Comparison of ENCODE assay signal across 1 cellular context in the genomic region with DNA sequence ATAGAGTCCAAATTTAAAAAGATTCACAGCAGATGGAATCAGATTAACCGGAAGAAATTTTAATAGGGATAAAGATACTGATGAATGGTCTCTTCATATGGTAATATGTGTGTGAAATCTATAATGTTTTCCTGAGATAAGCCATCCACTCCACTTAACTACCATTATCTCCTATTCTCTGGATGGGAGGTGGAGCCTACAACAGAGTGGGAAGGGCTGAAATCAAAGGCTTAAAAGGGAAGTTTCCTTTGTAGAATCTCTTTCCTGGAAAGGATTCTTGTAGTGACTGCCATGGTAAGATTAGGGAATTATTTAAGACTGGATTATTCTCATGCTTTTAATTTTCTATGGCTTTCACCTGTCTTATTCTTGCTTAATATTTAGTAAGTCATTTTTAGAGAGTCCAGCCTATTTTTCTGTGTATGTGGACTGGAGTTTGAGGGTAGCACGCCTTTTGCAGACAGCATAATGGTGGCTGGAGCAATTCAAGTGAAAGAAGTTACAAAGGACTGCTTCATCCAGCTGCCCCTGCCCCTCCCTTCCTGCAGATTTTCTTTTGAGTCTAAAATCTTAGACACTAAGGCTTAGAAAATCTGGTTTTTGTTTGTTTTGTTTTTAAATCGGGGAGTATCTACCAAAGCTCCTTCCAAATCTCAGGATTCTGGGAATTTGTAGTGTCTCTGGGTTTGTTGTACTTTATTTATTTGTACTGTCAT.
TF ChIP-seq lines count a peak whose summit lies in the region.

No MANE protein-coding gene starts in this region.

TF ChIP-seq in WTC11, 78 proteins besides CTCF, POLR2A, EP300 and RAD21 (continued from another document):
- TF ChIP-seq TEAD1 (CRISPR knock-in tag; IDR thresholded peaks at IDR 0.05) (no peak), ZNF317 (CRISPR knock-in tag; IDR thresholded peaks at IDR 0.05; ENCODE audit: borderline replicate concordance, low read depth) (no peak), FOXP1 (CRISPR knock-in tag; IDR thresholded peaks at IDR 0.05; ENCODE audit: borderline replicate concordance) (no peak), TCF7 (CRISPR knock-in tag; IDR thresholded peaks at IDR 0.05; ENCODE audit: low read depth) (no peak), GRHL2 (CRISPR knock-in tag; IDR thresholded peaks at IDR 0.05; ENCODE audit: insufficient replicate concordance, severe bottlenecking) (no peak), ESRRA (CRISPR knock-in tag; IDR thresholded peaks at IDR 0.05; ENCODE audit: borderline replicate concordance) (no peak)
- TF ChIP-seq, protein P1, sequence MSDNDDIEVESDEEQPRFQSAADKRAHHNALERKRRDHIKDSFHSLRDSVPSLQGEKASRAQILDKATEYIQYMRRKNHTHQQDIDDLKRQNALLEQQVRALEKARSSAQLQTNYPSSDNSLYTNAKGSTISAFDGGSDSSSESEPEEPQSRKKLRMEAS (CRISPR knock-in tag; IDR thresholded peaks at IDR 0.05): no peak
- TF ChIP-seq, protein P2, sequence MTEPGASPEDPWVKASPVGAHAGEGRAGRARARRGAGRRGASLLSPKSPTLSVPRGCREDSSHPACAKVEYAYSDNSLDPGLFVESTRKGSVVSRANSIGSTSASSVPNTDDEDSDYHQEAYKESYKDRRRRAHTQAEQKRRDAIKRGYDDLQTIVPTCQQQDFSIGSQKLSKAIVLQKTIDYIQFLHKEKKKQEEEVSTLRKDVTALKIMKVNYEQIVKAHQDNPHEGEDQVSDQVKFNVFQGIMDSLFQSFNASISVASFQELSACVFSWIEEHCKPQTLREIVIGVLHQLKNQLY (CRISPR knock-in tag; IDR thresholded peaks at IDR 0.05): no peak
